Comparison of ENCODE assay signal across 20 cellular contexts in genomic region chr6:12001004-12001705, GRCh38. TPM values are rescaled to one million over a fixed set of nuclear protein-coding genes. Genes with fewer than 3 reads are reported as not detected.
DNase-seq lines count a peak whose midpoint lies in the region; ATAC-seq, FAIRE-seq and TF ChIP-seq lines count a peak whose summit lies in the region.
"Had no signal": no experiment of that assay in that cellular context is flagged by ENCODE, and none has a peak within 500 bp of the region (broad histone marks: within the 10 kb centered on the region; RNA-seq: fewer than 3 reads in every experiment).

No MANE protein-coding gene starts in this region.

- H3K27ac ChIP-seq in right cardiac atrium (ENCODE audit: low read length) (no peak overlapping the region), osteoblast (ENCODE audit: low read depth, low read length) (no peak overlapping the region), dorsolateral prefrontal cortex (no peak overlapping the region)
- H3K27ac ChIP-seq: BLaER1, SJCRH30 had no signal

- TF ChIP-seq CTCF in osteoblast (IDR thresholded peaks at IDR 0.05; ENCODE audit: extremely low read depth, low read depth, low read length), result no peak
- no peak for TF ChIP-seq CTCF in dorsolateral prefrontal cortex (IDR thresholded peaks at IDR 0.05 in 54 of 56, conservative IDR thresholded peaks at IDR 0.05 in 2 of 56; ENCODE audit: low read depth in 1 of 56, partially characterized antibody in 56 of 56)

- no peak overlapping the region for H3K4me2 ChIP-seq in osteoblast (ENCODE audit: insufficient read depth, low read length)
- H3K4me2 ChIP-seq: BLaER1, smooth muscle cell had no signal

- H4K20me1 ChIP-seq in osteoblast (ENCODE audit: insufficient read depth, low read length), result no peaks in the 10 kb centered on the region
- H4K20me1 ChIP-seq: BLaER1 had no signal

- DNase-seq in Ammon's horn (ENCODE audit: low spot score) (peak; percentile 35), HTR-8/SVneo (ENCODE audit: insufficient read length, low spot score) (no peak), right cardiac atrium (peak in 1 of 3 donors; percentile 66), osteoblast (ENCODE audit: insufficient read length, low spot score, missing footprints) (no peak), dorsolateral prefrontal cortex (no peak)
- DNase-seq: activated CD4-positive, CD25-positive, alpha-beta regulatory T cell; activated CD8-positive, alpha-beta memory T cell treated with anti-CD3 and anti-CD28 coated beads, Interleukin-2, amount 10 ng/mL, durations not matched to agents 7 days and 5 days; amniotic stem cell; effector memory CD4-positive, alpha-beta T cell; esophagus squamous epithelium; Karpas-422; kidney; NCI-H1105; PC-3; SJCRH30; stimulated activated CD8-positive, alpha-beta memory T cell treated with anti-CD3 and anti-CD28 coated beads, Interleukin-4, amount 100 ng/mL, for 48 hours had no signal

- H2AFZ ChIP-seq in osteoblast (ENCODE audit: low read length), result peak overlapping the region; percentile 57

- ATAC-seq in right cardiac atrium, result peak; percentile 47 to 57
- no peak for ATAC-seq in GM21825 (IDR thresholded peaks at IDR 0.05; ENCODE audit: unreplicated experiment)
- no peak for ATAC-seq in GM21717 (IDR thresholded peaks at IDR 0.05; ENCODE audit: unreplicated experiment)
- ATAC-seq: activated CD8-positive, alpha-beta memory T cell treated with anti-CD3 and anti-CD28 coated beads, Interleukin-2, amount 10 ng/mL, durations not matched to agents 7 days and 5 days; PC-3 had no signal

- H3K36me3 ChIP-seq in osteoblast (ENCODE audit: insufficient read depth, low read length), result no peaks in the 10 kb centered on the region
- H3K36me3 ChIP-seq: BLaER1, esophagus squamous epithelium, SJCRH30 had no signal

- H3K79me2 ChIP-seq in osteoblast (ENCODE audit: insufficient read depth, low read length), result no peaks in the 10 kb centered on the region

- peak; percentile 38 for FAIRE-seq in HTR-8/SVneo (lab: Jason Lieb, UNC)

- WGBS in right cardiac atrium, result 22% methylated on average over 4 of the region's 4 CpGs

- H3K27me3 ChIP-seq in right cardiac atrium (ENCODE audit: control insufficient read depth, insufficient read depth) (no peaks in the 10 kb centered on the region), osteoblast (ENCODE audit: insufficient read depth, low read length) (no peaks in the 10 kb centered on the region), dorsolateral prefrontal cortex (no peaks in the 10 kb centered on the region)
- H3K27me3 ChIP-seq: BLaER1, esophagus squamous epithelium, SJCRH30 had no signal

- H3K9me3 ChIP-seq in right cardiac atrium (ENCODE audit: control insufficient read depth, low read length) (no peaks in the 10 kb centered on the region), osteoblast (ENCODE audit: low read depth, low read length) (no peaks in the 10 kb centered on the region)
- H3K9me3 ChIP-seq: BLaER1, esophagus squamous epithelium, SJCRH30 had no signal

- intact Hi-C loops in right cardiac atrium (cut with DNase I) (no loop called here), dorsolateral prefrontal cortex (cut with DNase I) (no loop called here)

- H3K4me3 ChIP-seq in right cardiac atrium (ENCODE audit: low read length), result no peak overlapping the region
- no peak overlapping the region for H3K4me3 ChIP-seq in osteoblast (ENCODE audit: insufficient read depth, low read length)
- no peak overlapping the region for H3K4me3 ChIP-seq in dorsolateral prefrontal cortex
- H3K4me3 ChIP-seq: BLaER1, esophagus squamous epithelium, SJCRH30, smooth muscle cell had no signal

- H3K4me1 ChIP-seq in right cardiac atrium (ENCODE audit: control insufficient read depth, insufficient read depth, low read length) (no peaks in the 10 kb centered on the region), osteoblast (ENCODE audit: insufficient read depth, low read length) (peaks cover 8% of the 10 kb centered on the region)
- H3K4me1 ChIP-seq: BLaER1, esophagus squamous epithelium, SJCRH30 had no signal

RNA-seq across cellular contexts. Expression of gene HIVEP1, which starts 11.0 kb away (rescaled TPM):
- total RNA-seq in right cardiac atrium (10 to 100 TPM; 12.4 to 16.9 (median 15.4) TPM), osteoblast (18.8 and 21.2 TPM in 2 replicates), dorsolateral prefrontal cortex (10 to 100 TPM; 24.9 to 56.3 (median 41.0) TPM)
- 5.1 TPM for polyA plus RNA-seq in right cardiac atrium

Comparison
In these comparisons a context has a peak if more than half of its experiments do, and no peak if none do; other contexts are left out.
1. ATAC-seq: peak in right cardiac atrium (2 of 2); none in GM21825 (single experiment) and GM21717 (single experiment).